In genomic region chr5:157785781-157786180, GRCh38 we compare ENCODE assay signal across 15 cellular contexts.
"Had no signal": no experiment of that assay in that cellular context is flagged by ENCODE, and none has a peak within 500 bp of the region (broad histone marks: within the 10 kb centered on the region; RNA-seq: fewer than 3 reads in every experiment).

No MANE protein-coding gene starts in this region.

- H3K9me3 ChIP-seq: colonic mucosa, heart left ventricle had no signal

- H3K27me3 ChIP-seq: colonic mucosa, foreskin keratinocyte, heart left ventricle had no signal

- DNase-seq: colonic mucosa; dermis blood vessel endothelial cell; foreskin keratinocyte; heart left ventricle; hippocampal formation; kidney glomerular epithelial cell; mammary epithelial cell; naive thymus-derived CD4-positive, alpha-beta T cell; nephron progenitor cell; right cardiac atrium; stimulated activated CD4-positive, alpha-beta T cell treated with anti-CD3 and anti-CD28 coated beads, Interleukin-2, amount 100 ng/mL, for 48 hours; stimulated activated naive CD4-positive, alpha-beta T cell treated with Interleukin-2 at 50 U/mL for 16 hours; trophoblast cell had no signal

- H3K36me3 ChIP-seq: colonic mucosa had no signal

- H3K4me3 ChIP-seq: colonic mucosa, heart left ventricle, smooth muscle cell had no signal

- H3K4me1 ChIP-seq: colonic mucosa, foreskin keratinocyte, heart left ventricle had no signal

- ATAC-seq: foreskin keratinocyte; heart left ventricle; naive thymus-derived CD4-positive, alpha-beta T cell; right cardiac atrium had no signal

- H3K27ac ChIP-seq: colonic mucosa, foreskin keratinocyte, heart left ventricle had no signal

- FAIRE-seq: urothelium cell line had no signal
